1 cellular context compared by ENCODE assay signal in genomic region chr1:230626274-230626673, GRCh38.
A peak's percentile ranks its signal among the peaks of the same experiment; 100 is the strongest.
TF ChIP-seq lines count a peak whose summit lies in the region.

No MANE protein-coding gene starts in this region.

TF ChIP-seq in HEK293, 187 proteins besides CTCF, POLR2A, EP300 and RAD21 (continued from another document and continues in another):
- TF ChIP-seq ZNF518A (tag by site-specific recombination; conservative IDR thresholded peaks at IDR 0.05; ENCODE audit: low read depth) (peak; percentile 96), ZNF350 (tag by site-specific recombination; IDR thresholded peaks at IDR 0.05) (no peak), ZNF114 (tag by site-specific recombination; IDR thresholded peaks at IDR 0.05) (no peak), YY2 (tag by site-specific recombination; IDR thresholded peaks at IDR 0.05) (no peak), ZNF433 (tag by site-specific recombination; IDR thresholded peaks at IDR 0.05; ENCODE audit: low read depth) (peak; percentile 91), PBX3 (CRISPR knock-in tag; IDR thresholded peaks at IDR 0.05) (no peak), ZNF843 (tag by site-specific recombination; IDR thresholded peaks at IDR 0.05) (no peak), ZNF561 (tag by site-specific recombination; IDR thresholded peaks at IDR 0.05; ENCODE audit: borderline replicate concordance) (no peak), ZNF155 (tag by site-specific recombination; IDR thresholded peaks at IDR 0.05) (no peak), INSM2 (tag by site-specific recombination; IDR thresholded peaks at IDR 0.05) (no peak), ZNF48 (tag by site-specific recombination; IDR thresholded peaks at IDR 0.05) (no peak), ZBTB1 (tag by site-specific recombination; IDR thresholded peaks at IDR 0.05) (peak; percentile 31; the same call in 1 of the 2 replicates), ZNF18 (tag by site-specific recombination; IDR thresholded peaks at IDR 0.05) (no peak), SALL2 (tag by site-specific recombination; IDR thresholded peaks at IDR 0.05; ENCODE audit: borderline replicate concordance) (no peak), PRDM2 (tag by site-specific recombination; IDR thresholded peaks at IDR 0.05; ENCODE audit: borderline replicate concordance) (no peak), ZNF202 (tag by site-specific recombination; IDR thresholded peaks at IDR 0.05; ENCODE audit: borderline replicate concordance) (peak; percentile 89), ZNF133 (tag by site-specific recombination; IDR thresholded peaks at IDR 0.05) (no peak), RBAK (tag by site-specific recombination; IDR thresholded peaks at IDR 0.05) (no peak), TRIM28 (IDR thresholded peaks at IDR 0.05; ENCODE audit: borderline replicate concordance, low read length) (no peak), ZNF280D (tag by site-specific recombination; IDR thresholded peaks at IDR 0.05) (no peak), KLF10 (tag by site-specific recombination; IDR thresholded peaks at IDR 0.05) (no peak), ZNF791 (tag by site-specific recombination; IDR thresholded peaks at IDR 0.05) (0 out of 2 replicates have a peak, but pooled peaks have one; percentile 76), ZNF639 (tag by site-specific recombination; IDR thresholded peaks at IDR 0.05) (0 out of 2 replicates have a peak, but pooled peaks have one; percentile 26), ZNF221 (tag by site-specific recombination; IDR thresholded peaks at IDR 0.05; ENCODE audit: borderline replicate concordance) (no peak; the same call in 1 of the 2 replicates), ZNF629 (tag by site-specific recombination; IDR thresholded peaks at IDR 0.05) (peak; percentile 41; the same call in 1 of the 2 replicates), SCRT1 (tag by site-specific recombination; IDR thresholded peaks at IDR 0.05; ENCODE audit: borderline replicate concordance) (no peak), ZNF580 (tag by site-specific recombination; IDR thresholded peaks at IDR 0.05) (no peak), ZNF664 (tag by site-specific recombination; IDR thresholded peaks at IDR 0.05) (peak; percentile 76), AEBP2 (tag by site-specific recombination; IDR thresholded peaks at IDR 0.05; ENCODE audit: borderline replicate concordance) (0 out of 2 replicates have a peak, but pooled peaks have one; percentile 13), ZNF624 (tag by site-specific recombination; IDR thresholded peaks at IDR 0.05) (no peak), KLF16 (tag by site-specific recombination; IDR thresholded peaks at IDR 0.05) (no peak), ZNF140 (tag by site-specific recombination; IDR thresholded peaks at IDR 0.05) (peak; percentile 81), ZNF239 (tag by site-specific recombination; IDR thresholded peaks at IDR 0.05) (no peak), ZNF341 (tag by site-specific recombination; IDR thresholded peaks at IDR 0.05; ENCODE audit: low read depth) (peak; percentile 30; the same call in 1 of the 2 replicates)
